8 cellular contexts compared by ENCODE assay signal in genomic region chr1:43388021-43388575, GRCh38. TPM values are rescaled to one million over a fixed set of nuclear protein-coding genes. Genes with fewer than 3 reads are reported as not detected.
A peak's percentile ranks its signal among the peaks of the same experiment; 100 is the strongest.
DNase-seq lines count a peak whose midpoint lies in the region; ATAC-seq and TF ChIP-seq lines count a peak whose summit lies in the region.

No MANE protein-coding gene starts in this region.

- H3K36me3 Mint-ChIP-seq in CD14-positive monocyte (peaks cover 48 to 50% of the 10 kb centered on the region in 2 donors), brain (peaks cover 43% of the 10 kb centered on the region), naive B cell (peaks cover 14 to 21% of the 10 kb centered on the region in 2 donors)

- TF ChIP-seq CTCF in CD14-positive monocyte (IDR thresholded peaks at IDR 0.05) = no peak
- no peak for TF ChIP-seq CTCF in HL-60 (IDR thresholded peaks at IDR 0.05; ENCODE audit: insufficient read depth, low read length)
- no peak for TF ChIP-seq CTCF in brain (conservative IDR thresholded peaks at IDR 0.05)

- H3K27ac Mint-ChIP-seq in CD14-positive monocyte (peak overlapping the region in 5 of 7 donors; percentile 28 to 100 (median 73)), brain (peak overlapping the region in 4 of 5 experiments; percentile 98 to 100 (median 100)), naive B cell (peak overlapping the region in 3 of 6 donors; percentile 51 to 96 (median 89))

- no peaks in the 10 kb centered on the region for H3K27me3 ChIP-seq in HL-60 (ENCODE audit: insufficient read depth, poor library complexity, severe bottlenecking)

- peak overlapping the region; percentile 86 for H3K27ac ChIP-seq in HL-60 (replicated peaks)

- H3K27me3 Mint-ChIP-seq in CD14-positive monocyte (ENCODE audit: low read depth in 3 of 3) (no peaks in the 10 kb centered on the region), brain (peaks cover 5% of the 10 kb centered on the region), naive B cell (no peaks in the 10 kb centered on the region)

- no peak overlapping the region for H3K4me3 ChIP-seq in HL-60 (replicated peaks; ENCODE audit: insufficient read depth, low read length)

- DNase-seq in CD14-positive monocyte (ENCODE audit: low spot score) (no peak), HL-60 (ENCODE audit: low read depth in 1 of 2, low spot score in 1 of 2) (peak in 1 of 2 experiments; percentile 45), naive B cell (no peak), posterior cingulate gyrus (no peak), NCI-H2227 (lab: John Stamatoyannopoulos, UW; ENCODE audit: unreplicated experiment) (no peak), COR-L47 (lab: John Stamatoyannopoulos, UW) (no peak)

- intact Hi-C loops in CD14-positive monocyte (cut with micrococcal nuclease) = loop anchor here (2.0 to 10.0 kb wide), 4 partner anchors 19 to 257 kb away; partner anchors contain the start of gene ELOVL1 (in 1 of the 2)
- intact Hi-C loops in posterior cingulate gyrus (cut with DNase I) = no loop called here

- H3K9me3 Mint-ChIP-seq in CD14-positive monocyte (peaks cover 0 to 1% (median 0%) of the 10 kb centered on the region in 7 donors), brain (no peaks in the 10 kb centered on the region), naive B cell (no peaks in the 10 kb centered on the region)

- H3K4me3 Mint-ChIP-seq in CD14-positive monocyte = no peak overlapping the region
- peak overlapping the region; percentile 98 to 100 (median 100) for H3K4me3 Mint-ChIP-seq in brain
- H3K4me3 Mint-ChIP-seq in naive B cell = peak overlapping the region; percentile 98 to 100 (median 100)

- ATAC-seq in naive B cell (ENCODE audit: low read depth in 2 of 2) = no peak
- ATAC-seq in GM21381 (IDR thresholded peaks at IDR 0.05; ENCODE audit: unreplicated experiment) = no peak

- H3K4me1 Mint-ChIP-seq in CD14-positive monocyte = peaks cover 27% of the 10 kb centered on the region
- H3K4me1 Mint-ChIP-seq in brain = peaks cover 49% of the 10 kb centered on the region
- peaks cover 32 to 41% (median 40%) of the 10 kb centered on the region in 3 donors for H3K4me1 Mint-ChIP-seq in naive B cell

RNA-seq across cellular contexts. Expression of gene MED8, which starts 1.5 kb away (rescaled TPM):
- polyA plus RNA-seq in CD14-positive monocyte = 10 to 100 TPM; 40.7 to 41.8 TPM
- 41.1 TPM for polyA plus RNA-seq in brain (ENCODE audit: insufficient read depth, low read depth, low replicate concordance)
- polyA plus RNA-seq in naive B cell (ENCODE audit: low read depth in 6 of 6) = 10 to 100 TPM; 22.4 to 40.5 (median 33.2) TPM

RNA-seq across cellular contexts. Expression of gene SZT2, which starts 1.6 kb away (rescaled TPM):
- polyA plus RNA-seq in CD14-positive monocyte = 1 to 10 TPM; 2.4 to 2.6 TPM
- 10.4 TPM for polyA plus RNA-seq in brain (ENCODE audit: insufficient read depth, low read depth, low replicate concordance)
- 10 to 100 TPM in 1 of 6 donors, 1 to 10 TPM in 4, under 1 TPM in 1; 0.77 to 11.6 (median 6.3) TPM for polyA plus RNA-seq in naive B cell (ENCODE audit: low read depth in 6 of 6)

RNA-seq across cellular contexts. Expression of gene ELOVL1, which starts 20.3 kb away (rescaled TPM):
- polyA plus RNA-seq in CD14-positive monocyte (100 to 1,000 TPM; 148 to 151 TPM), brain (ENCODE audit: insufficient read depth, low read depth, low replicate concordance) (158 TPM), naive B cell (ENCODE audit: low read depth in 6 of 6) (10 to 100 TPM; 55.8 to 91.0 (median 69.4) TPM)

RNA-seq across cellular contexts. Expression of gene CDC20, which starts 29.3 kb away (rescaled TPM):
- polyA plus RNA-seq in CD14-positive monocyte (under 1 TPM in 1 of 2 donors, not detected in 1; 0.10 TPM), brain (ENCODE audit: insufficient read depth, low read depth, low replicate concordance) (134 TPM), naive B cell (ENCODE audit: low read depth in 6 of 6) (under 1 TPM in 2 of 6 donors, not detected in 4; 0.16 to 0.28 TPM)

RNA-seq across cellular contexts. Expression of gene MPL, which starts 50.5 kb away (rescaled TPM):
- polyA plus RNA-seq in CD14-positive monocyte = not detected
- polyA plus RNA-seq in brain (ENCODE audit: insufficient read depth, low read depth, low replicate concordance) = 0.32 TPM
- polyA plus RNA-seq in naive B cell (ENCODE audit: low read depth in 6 of 6) = under 1 TPM in 1 of 6 donors, not detected in 5; 0.32 TPM

Comparison
In these comparisons a context has a peak if more than half of its experiments do, and no peak if none do; other contexts are left out.
1. H3K4me3 Mint-ChIP-seq: peak in brain (5 of 5) and naive B cell (8 of 8); none in CD14-positive monocyte (0 of 2).